Comparison of ENCODE assay signal across 34 cellular contexts in the genomic region with DNA sequence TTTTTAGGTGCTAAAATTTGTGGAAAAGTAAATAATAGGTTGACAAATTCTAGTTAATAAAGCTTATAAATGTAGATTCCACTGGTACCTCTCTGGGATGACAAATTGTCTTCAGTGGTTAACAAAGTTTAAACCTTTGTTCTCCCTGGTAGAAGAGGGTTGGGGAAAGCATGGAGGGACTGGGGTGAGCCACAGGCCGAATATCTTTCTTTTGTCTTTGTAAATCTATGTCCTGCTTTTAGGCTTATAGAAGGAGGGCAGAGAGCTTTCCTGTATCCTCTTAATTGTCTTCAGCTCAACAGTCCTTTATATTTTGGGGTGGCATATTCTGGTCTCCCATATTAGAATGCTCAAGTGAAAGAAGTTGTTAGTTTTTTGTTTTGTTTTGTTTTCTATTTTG.
"Had no signal": no experiment of that assay in that cellular context is flagged by ENCODE, and none has a peak within 500 bp of the region (broad histone marks: within the 10 kb centered on the region; RNA-seq: fewer than 3 reads in every experiment).

No MANE protein-coding gene starts in this region.

- H3K27ac Mint-ChIP-seq: activated CD4-positive, alpha-beta memory T cell treated with anti-CD3 and anti-CD28 coated beads, Interleukin-2, amount 10 ng/mL, durations not matched to agents 7 days and 5 days; activated CD4-positive, alpha-beta T cell treated with anti-CD3 and anti-CD28 coated beads for 36 hours; activated CD4-positive, alpha-beta T cell treated with anti-CD3 and anti-CD28 coated beads, Interleukin-2, amount 10 ng/mL, durations not matched to agents 7 days and 5 days; activated CD8-positive, alpha-beta memory T cell treated with anti-CD3 and anti-CD28 coated beads, Interleukin-2, amount 10 ng/mL, durations not matched to agents 7 days and 5 days; activated CD8-positive, alpha-beta T cell treated with anti-CD3 and anti-CD28 coated beads, Interleukin-2, amount 10 ng/mL, durations not matched to agents 7 days and 5 days; activated naive CD4-positive, alpha-beta T cell treated with anti-CD3 and anti-CD28 coated beads for 36 hours; activated naive CD4-positive, alpha-beta T cell treated with anti-CD3 and anti-CD28 coated beads, Interleukin-2, amount 50 U/mL, for 72 hours; activated naive CD8-positive, alpha-beta T cell treated with anti-CD3 and anti-CD28 coated beads for 36 hours; activated T-cell treated with anti-CD3 and anti-CD28 coated beads, Interleukin-2, amount 50 U/mL, for 24 hours; brain; T-helper 1 cell treated with Interleukin-12 subunit alpha and Interleukin-12 subunit beta and Interleukin-4 antibody, amounts not matched to agents 30 μg/mL and 1 μg/mL, for 36 hours; T-helper 2 cell treated with Interferon-gamma antibody and Interleukin-4, amounts not matched to agents 5 μg/mL and 100 μg/mL, for 36 hours had no signal

- H3K27me3 Mint-ChIP-seq: activated CD4-positive, alpha-beta memory T cell treated with anti-CD3 and anti-CD28 coated beads, Interleukin-2, amount 10 ng/mL, durations not matched to agents 7 days and 5 days; activated CD4-positive, alpha-beta T cell treated with anti-CD3 and anti-CD28 coated beads, Interleukin-2, amount 10 ng/mL, durations not matched to agents 7 days and 5 days had no signal

- H3K36me3 Mint-ChIP-seq: activated CD8-positive, alpha-beta memory T cell treated with anti-CD3 and anti-CD28 coated beads, Interleukin-2, amount 10 ng/mL, durations not matched to agents 7 days and 5 days; activated naive CD4-positive, alpha-beta T cell treated with anti-CD3 and anti-CD28 coated beads, Interleukin-2, amount 50 U/mL, for 72 hours; activated naive CD8-positive, alpha-beta T cell treated with anti-CD3 and anti-CD28 coated beads for 36 hours; brain had no signal

- H3K4me3 ChIP-seq: adrenal gland, ascending aorta, cardiac muscle cell had no signal

- H3K9me3 Mint-ChIP-seq: activated CD4-positive, alpha-beta memory T cell treated with anti-CD3 and anti-CD28 coated beads, Interleukin-2, amount 10 ng/mL, durations not matched to agents 7 days and 5 days; activated CD4-positive, alpha-beta T cell treated with anti-CD3 and anti-CD28 coated beads, Interleukin-2, amount 10 ng/mL, durations not matched to agents 7 days and 5 days; activated naive CD4-positive, alpha-beta T cell treated with anti-CD3 and anti-CD28 coated beads for 36 hours; activated naive CD4-positive, alpha-beta T cell treated with anti-CD3 and anti-CD28 coated beads, Interleukin-2, amount 50 U/mL, for 72 hours; activated naive CD8-positive, alpha-beta T cell treated with anti-CD3 and anti-CD28 coated beads for 36 hours; activated T-cell treated with anti-CD3 and anti-CD28 coated beads, Interleukin-2, amount 50 U/mL, for 24 hours; central memory CD8-positive, alpha-beta T cell; T-helper 1 cell treated with Interleukin-12 subunit alpha and Interleukin-12 subunit beta and Interleukin-4 antibody, amounts not matched to agents 30 μg/mL and 1 μg/mL, for 36 hours; T-helper 2 cell treated with Interferon-gamma antibody and Interleukin-4, amounts not matched to agents 5 μg/mL and 100 μg/mL, for 36 hours had no signal

- DNase-seq: activated CD4-positive, alpha-beta memory T cell treated with anti-CD3 and anti-CD28 coated beads, Interleukin-2, amount 10 ng/mL, durations not matched to agents 7 days and 5 days; activated CD4-positive, alpha-beta T cell treated with anti-CD3 and anti-CD28 coated beads for 1 hour; activated CD4-positive, alpha-beta T cell treated with anti-CD3 and anti-CD28 coated beads for 36 hours; activated CD4-positive, alpha-beta T cell treated with anti-CD3 and anti-CD28 coated beads for 48 hours; activated CD4-positive, alpha-beta T cell treated with anti-CD3 and anti-CD28 coated beads, Interleukin-2, amount 10 ng/mL, durations not matched to agents 7 days and 5 days; activated CD4-positive, alpha-beta T cell treated with anti-CD3 and anti-CD28 coated beads, Interleukin-2, amount 50 U/mL, for 48 hours; activated CD4-positive, CD25-positive, alpha-beta regulatory T cell; activated CD8-positive, alpha-beta memory T cell treated with anti-CD3 and anti-CD28 coated beads for 24 hours; activated CD8-positive, alpha-beta memory T cell treated with anti-CD3 and anti-CD28 coated beads, Interleukin-2, amount 10 ng/mL, durations not matched to agents 7 days and 5 days; activated CD8-positive, alpha-beta memory T cell treated with anti-CD3 and anti-CD28 coated beads, Interleukin-2, amount 50 U/mL, for 48 hours; activated CD8-positive, alpha-beta T cell treated with anti-CD3 and anti-CD28 coated beads, Interleukin-2, amount 10 ng/mL, durations not matched to agents 7 days and 5 days; activated effector memory CD4-positive, alpha-beta T cell treated with anti-CD3 and anti-CD28 coated beads, Interleukin-2, amount 50 U/mL, for 16 hours; activated gamma-delta T cell treated with Interleukin-2 at 50 U/mL for 16 hours; activated naive CD4-positive, alpha-beta T cell; activated naive CD4-positive, alpha-beta T cell treated with anti-CD3 and anti-CD28 coated beads for 36 hours; activated naive CD4-positive, alpha-beta T cell treated with anti-CD3 and anti-CD28 coated beads, Interleukin-2, amount 50 U/mL, for 16 hours; activated naive CD8-positive, alpha-beta T cell treated with anti-CD3 and anti-CD28 coated beads for 36 hours; activated T-cell treated with anti-CD3 and anti-CD28 coated beads, Interleukin-2, amount 50 U/mL, for 24 hours; activated T-cell treated with anti-CD3 and anti-CD28 coated beads, Interleukin-2, amount 50 U/mL, for 48 hours; adrenal gland; amniotic stem cell; caudate nucleus; cerebellar nuclear complex; T-helper 1 cell; T-helper 2 cell; T-helper 9 cell had no signal

- H3K4me1 Mint-ChIP-seq: activated CD4-positive, alpha-beta memory T cell treated with anti-CD3 and anti-CD28 coated beads, Interleukin-2, amount 10 ng/mL, durations not matched to agents 7 days and 5 days; activated CD4-positive, alpha-beta T cell treated with anti-CD3 and anti-CD28 coated beads for 36 hours; activated CD4-positive, alpha-beta T cell treated with anti-CD3 and anti-CD28 coated beads, Interleukin-2, amount 10 ng/mL, durations not matched to agents 7 days and 5 days; activated CD8-positive, alpha-beta memory T cell treated with anti-CD3 and anti-CD28 coated beads, Interleukin-2, amount 10 ng/mL, durations not matched to agents 7 days and 5 days; activated naive CD8-positive, alpha-beta T cell treated with anti-CD3 and anti-CD28 coated beads for 36 hours; brain; central memory CD8-positive, alpha-beta T cell had no signal

- ATAC-seq: activated CD4-positive, alpha-beta T cell treated with anti-CD3 and anti-CD28 coated beads for 36 hours; activated CD4-positive, CD25-positive, alpha-beta regulatory T cell treated with anti-CD3 and anti-CD28 coated beads, Interleukin-2, amount 50 U/mL, for 24 hours; activated CD8-positive, alpha-beta memory T cell treated with anti-CD3 and anti-CD28 coated beads, Interleukin-2, amount 10 ng/mL, durations not matched to agents 7 days and 5 days; activated CD8-positive, alpha-beta T cell treated with anti-CD3 and anti-CD28 coated beads, Interleukin-2, amount 10 ng/mL, durations not matched to agents 7 days and 5 days; activated naive CD4-positive, alpha-beta T cell treated with anti-CD3 and anti-CD28 coated beads, Interleukin-2, amount 50 U/mL, for 72 hours had no signal

- H3K4me3 Mint-ChIP-seq: activated CD4-positive, alpha-beta memory T cell treated with anti-CD3 and anti-CD28 coated beads, Interleukin-2, amount 10 ng/mL, durations not matched to agents 7 days and 5 days; activated CD4-positive, alpha-beta T cell treated with anti-CD3 and anti-CD28 coated beads for 36 hours; activated CD4-positive, alpha-beta T cell treated with anti-CD3 and anti-CD28 coated beads, Interleukin-2, amount 10 ng/mL, durations not matched to agents 7 days and 5 days; activated CD8-positive, alpha-beta memory T cell treated with anti-CD3 and anti-CD28 coated beads, Interleukin-2, amount 10 ng/mL, durations not matched to agents 7 days and 5 days; activated CD8-positive, alpha-beta T cell treated with anti-CD3 and anti-CD28 coated beads, Interleukin-2, amount 10 ng/mL, durations not matched to agents 7 days and 5 days; activated naive CD4-positive, alpha-beta T cell treated with anti-CD3 and anti-CD28 coated beads for 36 hours; activated naive CD8-positive, alpha-beta T cell treated with anti-CD3 and anti-CD28 coated beads for 36 hours; activated T-cell treated with anti-CD3 and anti-CD28 coated beads, Interleukin-2, amount 50 U/mL, for 24 hours; brain; central memory CD8-positive, alpha-beta T cell; T-helper 1 cell treated with Interleukin-12 subunit alpha and Interleukin-12 subunit beta and Interleukin-4 antibody, amounts not matched to agents 30 μg/mL and 1 μg/mL, for 36 hours; T-helper 2 cell treated with Interferon-gamma antibody and Interleukin-4, amounts not matched to agents 5 μg/mL and 100 μg/mL, for 36 hours had no signal

- H3K36me3 ChIP-seq: adrenal gland, ascending aorta, cardiac muscle cell had no signal

- H3K27me3 ChIP-seq: adrenal gland, ascending aorta, cardiac muscle cell had no signal
